ENCODE assay signal across 7 cellular contexts in genomic region chr17:82228842-82229685, GRCh38. TPM values are rescaled to one million over a fixed set of nuclear protein-coding genes. Genes with fewer than 3 reads are reported as not detected.
DNase-seq lines count a peak whose midpoint lies in the region; ATAC-seq, FAIRE-seq and TF ChIP-seq lines count a peak whose summit lies in the region.

Gene SLC16A3 (plus strand): TSS chr17:82229042. CDS start chr17:82236009, 6,967 bp downstream.

- intact Hi-C loops in esophagus squamous epithelium (cut with DNase I), result no loop called here
- intact Hi-C loops in naive thymus-derived CD4-positive, alpha-beta T cell (cut with micrococcal nuclease), result loop anchor here (1.0 to 2.0 kb wide), 6 partner anchors 14 to 198 kb away; partner anchors contain the start of genes CCDC57 (in 1 of the 2), CSNK1D (in 1 of the 2) and RAC3 (in 1 of the 2)

- DNase-seq in GM12891 (ENCODE audit: insufficient read length, low spot score) (peak; percentile 93), HFFc6 (peak; percentile 63), NCI-H2227 treated with DMSO at 0.1 percent for 48 hours (lab: John Stamatoyannopoulos, UW) (peak; percentile 42), esophagus squamous epithelium (lab: John Stamatoyannopoulos, UW) (no peak), type B pancreatic cell (ENCODE audit: extremely low spot score, unreplicated experiment) (no peak)
- peak; percentile 79 for DNase-seq in activated T-cell treated with anti-CD3 and anti-CD28 coated beads, Interleukin-2, amount 50 U/mL, for 1 hour
- DNase-seq in naive thymus-derived CD4-positive, alpha-beta T cell, result peak in 7 of 9 donors; percentile 41 to 82 (median 52)

- POLR2A ChIA-PET in naive thymus-derived CD4-positive, alpha-beta T cell (lab: Charles Lee), result interaction anchor here (0.6 to 1.7 kb wide), 11 partner anchors 12 to 207 kb away, joined by 3 to 8 read pairs (median 4); partner anchors contain the start of gene CENPX

- peaks cover 6% of the 10 kb centered on the region for H3K36me3 Mint-ChIP-seq in HFFc6 (ENCODE audit: low read depth)
- H3K36me3 Mint-ChIP-seq in naive thymus-derived CD4-positive, alpha-beta T cell, result peaks cover 0 to 4% (median 0%) of the 10 kb centered on the region in 5 donors
- no peaks in the 10 kb centered on the region for H3K36me3 Mint-ChIP-seq in type B pancreatic cell

- TF ChIP-seq POLR2A in GM12891 (IDR thresholded peaks at IDR 0.05; ENCODE audit: low read depth, low read length) (peak; percentile 79), esophagus squamous epithelium (IDR thresholded peaks at IDR 0.05) (peak in 3 of 4 donors; percentile 28 to 93 (median 89))

- CTCF ChIA-PET in naive thymus-derived CD4-positive, alpha-beta T cell (lab: Charles Lee), result interaction anchor here (0.7 to 0.9 kb wide), 3 partner anchors 15 to 88 kb away, joined by 3 to 4 read pairs (median 3); partner anchors contain the start of gene CD7

- peak; percentile 93 for FAIRE-seq in GM12891 (lab: Jason Lieb, UNC)

- H3K4me1 Mint-ChIP-seq in HFFc6 (ENCODE audit: low read depth) (no peaks in the 10 kb centered on the region), type B pancreatic cell (ENCODE audit: unreplicated experiment) (no peaks in the 10 kb centered on the region)
- H3K4me1 Mint-ChIP-seq in naive thymus-derived CD4-positive, alpha-beta T cell, result peaks cover 6 to 15% (median 10%) of the 10 kb centered on the region in 7 donors

- H3K4me1 ChIP-seq in esophagus squamous epithelium, result peaks cover 32 to 62% (median 42%) of the 10 kb centered on the region in 3 donors
- H3K4me1 ChIP-seq in naive thymus-derived CD4-positive, alpha-beta T cell (ENCODE audit: control insufficient read depth in 2 of 2, insufficient read depth in 2 of 2, low read length in 2 of 2), result peaks cover 26 to 32% of the 10 kb centered on the region in 2 donors

- H3K36me3 ChIP-seq in esophagus squamous epithelium, result no peaks in the 10 kb centered on the region
- no peaks in the 10 kb centered on the region for H3K36me3 ChIP-seq in naive thymus-derived CD4-positive, alpha-beta T cell (ENCODE audit: control insufficient read depth in 2 of 3, insufficient read depth in 3 of 3, low read length in 3 of 3)

- peaks cover 0 to 36% (median 0%) of the 10 kb centered on the region in 4 donors for H3K27me3 ChIP-seq in esophagus squamous epithelium
- H3K27me3 ChIP-seq in naive thymus-derived CD4-positive, alpha-beta T cell (ENCODE audit: control insufficient read depth in 2 of 2, insufficient read depth in 2 of 2, low read length in 2 of 2), result no peaks in the 10 kb centered on the region

- WGBS in esophagus squamous epithelium, 2 donors, result no CpG with 5 or more reads among the region's 104 CpGs

- peak within 1 kb of the TSS; percentile 35 to 84 (median 64) for H3K4me3 ChIP-seq in esophagus squamous epithelium
- H3K4me3 ChIP-seq in naive thymus-derived CD4-positive, alpha-beta T cell (ENCODE audit: low read length), result peak within 1 kb of the TSS; percentile 57

- H3K27ac Mint-ChIP-seq in HFFc6 (peak within 1 kb of the TSS; percentile 94), type B pancreatic cell (peak within 1 kb of the TSS; percentile 58)
- H3K27ac Mint-ChIP-seq in naive thymus-derived CD4-positive, alpha-beta T cell, result peak within 1 kb of the TSS; percentile 64 to 91 (median 86)

- H3K4me3 Mint-ChIP-seq in HFFc6 (peak within 1 kb of the TSS; percentile 99), type B pancreatic cell (peak within 1 kb of the TSS; percentile 77)
- H3K4me3 Mint-ChIP-seq in naive thymus-derived CD4-positive, alpha-beta T cell, result peak within 1 kb of the TSS; percentile 74 to 96 (median 84)

- H3K9me3 ChIP-seq in esophagus squamous epithelium, result peaks cover 0 to 3% (median 0%) of the 10 kb centered on the region in 3 donors
- H3K9me3 ChIP-seq in naive thymus-derived CD4-positive, alpha-beta T cell (ENCODE audit: control insufficient read depth in 2 of 3, low read length in 3 of 3), result no peaks in the 10 kb centered on the region

- H3K27me3 Mint-ChIP-seq in HFFc6 (ENCODE audit: insufficient read depth), result peaks cover 3% of the 10 kb centered on the region; the same call in 1 of the 2 replicates
- no peaks in the 10 kb centered on the region for H3K27me3 Mint-ChIP-seq in naive thymus-derived CD4-positive, alpha-beta T cell
- peaks cover 9% of the 10 kb centered on the region for H3K27me3 Mint-ChIP-seq in type B pancreatic cell

- H3K9me3 Mint-ChIP-seq in HFFc6 (no peaks in the 10 kb centered on the region), type B pancreatic cell (no peaks in the 10 kb centered on the region)
- H3K9me3 Mint-ChIP-seq in naive thymus-derived CD4-positive, alpha-beta T cell, result peaks cover 0 to 2% (median 0%) of the 10 kb centered on the region in 11 donors

- peak within 1 kb of the TSS; percentile 80 to 94 (median 90) for H3K27ac ChIP-seq in esophagus squamous epithelium
- H3K27ac ChIP-seq in naive thymus-derived CD4-positive, alpha-beta T cell (ENCODE audit: low read depth, low read length), result peak within 1 kb of the TSS; percentile 78

- TF ChIP-seq CTCF in HFFc6 (IDR thresholded peaks at IDR 0.05) (no peak), esophagus squamous epithelium (IDR thresholded peaks at IDR 0.05) (no peak), type B pancreatic cell (conservative IDR thresholded peaks at IDR 0.05) (no peak)

- ATAC-seq in naive thymus-derived CD4-positive, alpha-beta T cell, result peak; percentile 71

TF ChIP-seq in GM12891, 5 proteins besides CTCF, POLR2A, EP300 and RAD21:
- TF ChIP-seq SPI1 (IDR thresholded peaks at IDR 0.05; ENCODE audit: low read depth, low read length) (no peak), POLR2AphosphoS5 (IDR thresholded peaks at IDR 0.05; ENCODE audit: low read depth, low read length) (peak; percentile 71; the same call in 1 of the 2 replicates), PAX5 (IDR thresholded peaks at IDR 0.05; ENCODE audit: insufficient read depth, low read length, severe bottlenecking) (no peak), TAF1 (IDR thresholded peaks at IDR 0.05; ENCODE audit: low read depth, low read length) (peak; percentile 69), POU2F2 (IDR thresholded peaks at IDR 0.05; ENCODE audit: low read depth, low read length) (no peak)

RNA-seq across cellular contexts. Expression of gene SLC16A3, which starts in this region (rescaled TPM):
- polyA plus RNA-seq in GM12891 (2012; ENCODE audit: low read depth, missing spikeins), result 92.3 TPM
- 100 to 1,000 TPM; 475 to 624 (median 523) TPM for total RNA-seq in HFFc6 (2021; fragmentation: NEBNext Ultra II Directional; extraction: Animal tissue kit (Norgen Biotek cat#: 25700))
- total RNA-seq in esophagus squamous epithelium (10 to 100 TPM; 18.8 to 32.9 (median 21.7) TPM), type B pancreatic cell (ENCODE audit: low replicate concordance) (27.8 and 29.8 TPM in 2 replicates)
- 100 to 1,000 TPM in 2 of 5 experiments, 10 to 100 TPM in 3; 14.6 to 264 (median 67.0) TPM for total RNA-seq in naive thymus-derived CD4-positive, alpha-beta T cell
- 1 to 10 TPM; 1.4 to 1.9 TPM for polyA plus RNA-seq in naive thymus-derived CD4-positive, alpha-beta T cell

Comparison
In these comparisons a context has a peak if more than half of its experiments do, and no peak if none do; other contexts are left out.
1. DNase-seq: peak in GM12891 (single experiment), HFFc6 (single experiment), NCI-H2227 treated with DMSO at 0.1 percent for 48 hours (single experiment), activated T-cell treated with anti-CD3 and anti-CD28 coated beads, Interleukin-2, amount 50 U/mL, for 1 hour (single experiment) and naive thymus-derived CD4-positive, alpha-beta T cell (7 of 9); none in esophagus squamous epithelium (single experiment) and type B pancreatic cell (single experiment).
2. Peak in every context shown above with its lines, with median percentiles within 50 percentile points of each other: H3K27ac Mint-ChIP-seq and H3K4me3 Mint-ChIP-seq.